Comparison of ENCODE assay signal across 8 cellular contexts in genomic region chr10:103069453-103070331, GRCh38.
DNase-seq lines count a peak whose midpoint lies in the region; ATAC-seq and TF ChIP-seq lines count a peak whose summit lies in the region.

No MANE protein-coding gene starts in this region.

- H3K4me3 ChIP-seq in DND-41 (ENCODE audit: low read depth in 1 of 2, low read length in 2 of 2) (no peak overlapping the region), lower leg skin (ENCODE audit: low read depth, poor library complexity, severe bottlenecking) (no peak overlapping the region)

- H3K27me3 ChIP-seq in DND-41 (ENCODE audit: insufficient read depth, low read length, poor library complexity), result no peaks in the 10 kb centered on the region

- no peak overlapping the region for H3K9ac ChIP-seq in DND-41 (ENCODE audit: low read depth, low read length)

- TF ChIP-seq POLR2A in lower leg skin (IDR thresholded peaks at IDR 0.05), result no peak

- no peak overlapping the region for H3K27ac ChIP-seq in DND-41 (ENCODE audit: low read length)

- H3K79me2 ChIP-seq in DND-41 (ENCODE audit: insufficient read depth, low read length), result no peaks in the 10 kb centered on the region

- no peaks in the 10 kb centered on the region; the same call in 1 of the 2 replicates for H4K20me1 ChIP-seq in DND-41 (ENCODE audit: insufficient read depth, low read length)

- TF ChIP-seq CTCF in DND-41 (IDR thresholded peaks at IDR 0.05; ENCODE audit: borderline replicate concordance, extremely low read depth, low read length, poor library complexity, severe bottlenecking) (peak; percentile 74), lower leg skin (IDR thresholded peaks at IDR 0.05) (no peak)

- ATAC-seq in DND-41 (ENCODE audit: insufficient read depth, low read depth) (peak; percentile 83), GM21723 (IDR thresholded peaks at IDR 0.05; ENCODE audit: unreplicated experiment) (peak; percentile 60), GM19467 (IDR thresholded peaks at IDR 0.05; ENCODE audit: unreplicated experiment) (no peak)

- H3K4me2 ChIP-seq in DND-41 (ENCODE audit: insufficient read depth, low read length), result no peak overlapping the region

- intact Hi-C loops in lower leg skin (cut with DNase I; ENCODE audit: low total_unique reads), result loop anchor here (5.0 kb wide), 2 partner anchors 152 to 173 kb away; partner anchors contain the start of gene CNNM2

- no peaks in the 10 kb centered on the region for H3K36me3 ChIP-seq in DND-41 (ENCODE audit: insufficient read depth, low read length)

- DNase-seq in DND-41 (peak; percentile 60), NCI-H1092 treated with DMSO at 0.1 percent for 48 hours (lab: John Stamatoyannopoulos, UW) (peak; percentile 17), cerebellar cortex (ENCODE audit: low spot score) (peak; percentile 82), lower leg skin (ENCODE audit: low spot score in 2 of 2) (peak; percentile 28 to 90)
- peak; percentile 53 for DNase-seq in activated CD4-positive, alpha-beta T cell treated with anti-CD3 and anti-CD28 coated beads for 1 hour
- DNase-seq in stimulated activated CD8-positive, alpha-beta memory T cell treated with anti-CD3 and anti-CD28 coated beads, Interleukin-15, amount 100 ng/mL, for 1 hour (ENCODE audit: low read depth), result peak; percentile 45

- H2AFZ ChIP-seq in DND-41 (ENCODE audit: low read depth, low read length), result no peak overlapping the region

- WGBS in lower leg skin, 2 donors, result 46% methylated on average over 16 of the region's 16 CpGs

- H3K4me1 ChIP-seq in DND-41 (ENCODE audit: insufficient read depth, low read length), result no peaks in the 10 kb centered on the region

- no peaks in the 10 kb centered on the region for H3K9me3 ChIP-seq in DND-41 (ENCODE audit: insufficient read depth, low read length, severe bottlenecking)

Comparison
In these comparisons a context has a peak if more than half of its experiments do, and no peak if none do; other contexts are left out.
1. DNase-seq: peak in every context shown above with its lines; median percentile 82 in cerebellar cortex; 60 in DND-41; 59 in lower leg skin; 53 in activated CD4-positive, alpha-beta T cell treated with anti-CD3 and anti-CD28 coated beads for 1 hour; 45 in stimulated activated CD8-positive, alpha-beta memory T cell treated with anti-CD3 and anti-CD28 coated beads, Interleukin-15, amount 100 ng/mL, for 1 hour; 17 in NCI-H1092 treated with DMSO at 0.1 percent for 48 hours.